In genomic region chr3:68699541-68699940, GRCh38 we compare ENCODE assay signal across 25 cellular contexts.
"Had no signal": no experiment of that assay in that cellular context is flagged by ENCODE, and none has a peak within 500 bp of the region (broad histone marks: within the 10 kb centered on the region; RNA-seq: fewer than 3 reads in every experiment).

No MANE protein-coding gene starts in this region.

- DNase-seq: IMR-90; Karpas-422; KG1; MG63; NCI-H1092; NCI-H1105 treated with DMSO at 0.1 percent for 48 hours; NCI-H1417 treated with DMSO at 0.1 percent for 48 hours; NCI-H146; NCI-H1694 treated with DMSO at 0.1 percent for 48 hours; NCI-H1930; NCI-H2081; NCI-H2107; NCI-H2171 treated with DMSO at 0.1 percent for 48 hours; NCI-H345; NCI-H446 treated with DMSO at 0.1 percent for 48 hours; NCI-H524 treated with DMSO at 0.1 percent for 48 hours; NCI-H69; NK-92 treated with Interleukin-12 subunit alpha and Interleukin-12 subunit beta, amount 100 ng/mL, for 24 hours; PC-3; SHP77; SK-N-SH; SW 1271; T-cell had no signal

- H3K27ac ChIP-seq: RWPE1 had no signal

- H3K36me3 ChIP-seq: MG63 had no signal

- H3K4me3 ChIP-seq: MG63 had no signal

- H3K9ac ChIP-seq: SK-N-SH had no signal

- H3K4me2 ChIP-seq: SK-N-SH had no signal

- H3K27me3 ChIP-seq: MG63 had no signal

- H3K9me3 ChIP-seq: MG63, SK-N-SH had no signal

- ATAC-seq: Panc1, PC-3, T-cell had no signal
